19 cellular contexts compared by ENCODE assay signal in the genomic region with DNA sequence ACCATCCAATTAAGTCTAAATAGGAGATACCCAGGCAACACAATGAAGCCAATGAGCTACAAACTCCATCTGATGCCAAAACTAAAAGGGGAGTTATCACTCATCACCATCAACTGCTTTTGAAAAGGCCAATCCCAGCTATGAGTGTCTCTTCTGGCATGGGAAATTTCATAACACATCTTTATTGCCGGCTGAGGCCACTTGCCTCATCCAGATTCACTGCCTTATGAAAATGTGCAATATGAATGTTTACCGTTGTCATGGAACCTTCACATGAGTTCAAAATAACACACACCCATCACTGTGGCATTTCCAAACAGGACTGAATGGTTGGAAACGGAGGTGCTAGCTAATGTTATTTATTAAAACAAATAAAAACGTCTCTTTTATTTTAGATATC.
DNase-seq lines count a peak whose midpoint lies in the region; ATAC-seq and TF ChIP-seq lines count a peak whose summit lies in the region.
"Had no signal": no experiment of that assay in that cellular context is flagged by ENCODE, and none has a peak within 500 bp of the region (broad histone marks: within the 10 kb centered on the region; RNA-seq: fewer than 3 reads in every experiment).

No MANE protein-coding gene starts in this region.

- H3K4me1 ChIP-seq in osteoblast (ENCODE audit: insufficient read depth, low read length), result peaks cover 30% of the 10 kb centered on the region
- H3K4me1 ChIP-seq: gastrocnemius medialis had no signal

- no peak overlapping the region for H3K4me2 ChIP-seq in osteoblast (ENCODE audit: insufficient read depth, low read length)

- H3K9me3 ChIP-seq in MG63 (no peaks in the 10 kb centered on the region), osteoblast (ENCODE audit: low read depth, low read length) (no peaks in the 10 kb centered on the region)
- H3K9me3 ChIP-seq: gastrocnemius medialis, neutrophil had no signal

- TF ChIP-seq CTCF in osteoblast (IDR thresholded peaks at IDR 0.05; ENCODE audit: extremely low read depth, low read depth, low read length), result no peak

- H3K4me3 ChIP-seq in MG63 (no peak overlapping the region), osteoblast (ENCODE audit: insufficient read depth, low read length) (no peak overlapping the region)
- H3K4me3 ChIP-seq: dorsolateral prefrontal cortex, gastrocnemius medialis had no signal

- no peak overlapping the region for H2AFZ ChIP-seq in osteoblast (ENCODE audit: low read length)

- H3K36me3 ChIP-seq in MG63 (no peaks in the 10 kb centered on the region), osteoblast (ENCODE audit: insufficient read depth, low read length) (no peaks in the 10 kb centered on the region)
- H3K36me3 ChIP-seq: gastrocnemius medialis, neutrophil had no signal

- peak overlapping the region; percentile 81 for H3K27ac ChIP-seq in osteoblast (ENCODE audit: low read depth, low read length)
- H3K27ac ChIP-seq: dorsolateral prefrontal cortex, gastrocnemius medialis, neutrophil had no signal

- H4K20me1 ChIP-seq in osteoblast (ENCODE audit: insufficient read depth, low read length), result peaks cover 22% of the 10 kb centered on the region

- ATAC-seq in GM18502 (IDR thresholded peaks at IDR 0.05; ENCODE audit: poor library complexity, unreplicated experiment), result no peak
- ATAC-seq in GM21825 (IDR thresholded peaks at IDR 0.05; ENCODE audit: unreplicated experiment), result no peak
- ATAC-seq: activated CD8-positive, alpha-beta T cell treated with anti-CD3 and anti-CD28 coated beads, Interleukin-2, amount 10 ng/mL, durations not matched to agents 7 days and 5 days; activated T-helper 17 cell treated with anti-CD3 and anti-CD28 coated beads, Interleukin-2, amount 50 U/mL, for 72 hours; Panc1; stimulated activated effector memory CD8-positive, alpha-beta T cell treated with anti-CD3 and anti-CD28 coated beads, Interleukin-12 subunit alpha, Interleukin-12 subunit beta, amount 100 ng/mL, for 72 hours had no signal

- H3K27me3 ChIP-seq in MG63 (no peaks in the 10 kb centered on the region), osteoblast (ENCODE audit: insufficient read depth, low read length) (no peaks in the 10 kb centered on the region)
- H3K27me3 ChIP-seq: dorsolateral prefrontal cortex, gastrocnemius medialis, neutrophil had no signal

- DNase-seq in DMS153 (lab: John Stamatoyannopoulos, UW) (peak; percentile 16), MG63 (peak; percentile 18), fibroblast of gingiva (ENCODE audit: low read depth) (peak; percentile 85), osteoblast (ENCODE audit: insufficient read length, low spot score, missing footprints) (peak; percentile 91), NCI-H2107 (lab: John Stamatoyannopoulos, UW) (no peak), NCI-H146 (lab: John Stamatoyannopoulos, UW) (no peak)
- DNase-seq: activated CD8-positive, alpha-beta T cell treated with anti-CD3 and anti-CD28 coated beads, Interleukin-2, amount 10 ng/mL, durations not matched to agents 7 days and 5 days; amniotic stem cell; CD4-positive, CD25-positive, alpha-beta regulatory T cell; dorsolateral prefrontal cortex; gastrocnemius medialis; NCI-H1694; NCI-H526 had no signal

- peaks cover 83% of the 10 kb centered on the region for H3K79me2 ChIP-seq in osteoblast (ENCODE audit: insufficient read depth, low read length)

Comparison
In these comparisons a context has a peak if more than half of its experiments do, and no peak if none do; other contexts are left out.
1. DNase-seq: peak in DMS153 (single experiment), MG63 (single experiment), fibroblast of gingiva (single experiment) and osteoblast (single experiment); none in NCI-H2107 (single experiment) and NCI-H146 (single experiment).